Comparison of ENCODE assay signal across 8 cellular contexts in the genomic region with DNA sequence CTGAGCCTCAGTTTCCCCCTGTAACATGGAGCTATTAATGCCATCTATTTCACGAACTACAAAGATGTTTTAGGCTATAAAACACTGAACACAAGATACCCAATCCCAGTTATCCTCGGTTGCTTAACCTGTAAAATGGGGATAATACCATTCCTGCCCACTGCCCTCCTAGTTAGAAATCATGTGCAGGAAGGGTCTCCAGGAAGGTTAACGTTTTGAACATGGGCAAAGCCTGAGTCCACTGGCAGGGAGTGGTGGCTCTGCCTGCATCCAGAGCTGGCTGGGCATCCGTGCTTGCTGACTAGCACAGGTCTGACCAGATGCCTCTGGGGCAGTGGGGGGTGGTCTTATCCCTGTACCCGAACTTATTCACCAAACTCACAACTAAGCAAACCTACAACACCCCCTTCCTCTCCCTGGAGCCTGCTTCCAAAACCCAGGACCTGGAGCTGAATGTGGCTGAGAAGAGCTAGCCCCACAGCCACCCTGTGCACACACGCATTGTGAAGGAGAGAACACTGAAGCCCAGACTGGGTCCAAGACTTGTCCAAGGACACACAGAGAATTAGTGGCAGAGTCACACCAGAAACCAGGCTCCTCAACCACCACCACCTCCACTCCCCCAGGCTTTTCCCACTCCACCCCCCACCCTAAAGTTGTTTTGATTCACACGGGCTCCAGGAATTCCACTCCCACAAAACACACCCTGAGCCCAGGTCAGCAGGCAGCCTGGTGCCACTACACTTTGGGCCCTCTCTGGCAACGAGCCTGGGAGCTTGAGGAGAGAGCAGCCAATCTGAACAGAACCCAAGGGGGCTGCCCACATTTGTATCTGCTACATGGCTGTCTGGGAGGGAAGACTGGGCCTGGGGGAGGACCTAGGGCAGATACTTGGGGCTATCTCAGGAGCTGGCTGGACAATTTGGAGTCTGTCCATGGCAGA. TPM values are rescaled to one million over a fixed set of nuclear protein-coding genes. Genes with fewer than 3 reads are reported as not detected.
A peak's percentile ranks its signal among the peaks of the same experiment; 100 is the strongest.
DNase-seq lines count a peak whose midpoint lies in the region; ATAC-seq and TF ChIP-seq lines count a peak whose summit lies in the region.

No MANE protein-coding gene starts in this region.

- intact Hi-C loops in Right ventricle myocardium inferior (cut with DNase I) = loop anchor here (10.0 kb wide), 1 partner anchor 185 kb away; a partner anchor contains a TSS
- intact Hi-C loops in heart left ventricle (cut with DNase I) = loop anchor here in 2 of 10 donors (5.0 to 10.0 kb wide), 3 partner anchors 32 to 235 kb away; a partner anchor contains a TSS

- H3K27ac ChIP-seq in heart left ventricle (peak overlapping the region in 1 of 12 donors; percentile 87), RWPE2 (ENCODE audit: poor library complexity, severe bottlenecking) (peak overlapping the region; percentile 41)

- TF ChIP-seq CTCF in heart left ventricle (IDR thresholded peaks at IDR 0.05) = no peak
- TF ChIP-seq CTCF in RWPE2 (IDR thresholded peaks at IDR 0.05; ENCODE audit: poor library complexity, severe bottlenecking) = no peak
- TF ChIP-seq CTCF in fibroblast of villous mesenchyme (IDR thresholded peaks at IDR 0.05; ENCODE audit: insufficient read depth, low read depth, low read length) = no peak
- no peak for TF ChIP-seq CTCF in type B pancreatic cell (conservative IDR thresholded peaks at IDR 0.05)

- H3K4me1 Mint-ChIP-seq in type B pancreatic cell (ENCODE audit: unreplicated experiment) = peaks cover 36% of the 10 kb centered on the region

- WGBS in heart left ventricle, 4 donors = 55 to 68% (median 60%) methylated on average over 6 to 8 of the region's 8 CpGs

- DNase-seq in Right ventricle myocardium inferior (ENCODE audit: missing footprints) = peak; percentile 46
- no peak for DNase-seq in heart left ventricle
- no peak for DNase-seq in RWPE2 (ENCODE audit: low spot score)
- no peak for DNase-seq in fibroblast of villous mesenchyme (ENCODE audit: low read depth)
- no peak for DNase-seq in type B pancreatic cell (ENCODE audit: extremely low spot score, unreplicated experiment)
- DNase-seq in H7 = no peak

- ATAC-seq in Right ventricle myocardium inferior = no peak
- ATAC-seq in heart left ventricle = no peak
- no peak for ATAC-seq in RWPE2 (ENCODE audit: low read depth)
- no peak for ATAC-seq in GM19397 (IDR thresholded peaks at IDR 0.05; ENCODE audit: unreplicated experiment)
- no peak for ATAC-seq in GM19351 (IDR thresholded peaks at IDR 0.05; ENCODE audit: unreplicated experiment)

- H3K9me3 Mint-ChIP-seq in type B pancreatic cell = no peaks in the 10 kb centered on the region

- peak overlapping the region; percentile 82 for H3K4me3 Mint-ChIP-seq in type B pancreatic cell

- H3K27me3 ChIP-seq in heart left ventricle = peaks cover 0 to 14% (median 0%) of the 10 kb centered on the region in 9 donors
- H3K27me3 ChIP-seq in RWPE2 (ENCODE audit: insufficient read depth, poor library complexity, severe bottlenecking) = no peaks in the 10 kb centered on the region
- H3K27me3 ChIP-seq in H7 (ENCODE audit: control insufficient read depth, insufficient read depth, low read length) = peaks cover 19% of the 10 kb centered on the region

- peaks cover 7 to 95% (median 25%) of the 10 kb centered on the region in 12 donors for H3K4me1 ChIP-seq in heart left ventricle
- peaks cover 10% of the 10 kb centered on the region for H3K4me1 ChIP-seq in RWPE2 (ENCODE audit: insufficient read depth, poor library complexity, severe bottlenecking)

- H3K27ac Mint-ChIP-seq in type B pancreatic cell = peak overlapping the region; percentile 65

- H3K36me3 Mint-ChIP-seq in type B pancreatic cell = no peaks in the 10 kb centered on the region

- H3K36me3 ChIP-seq in heart left ventricle (no peaks in the 10 kb centered on the region), RWPE2 (ENCODE audit: low read depth) (no peaks in the 10 kb centered on the region), H7 (replicated peaks; ENCODE audit: control insufficient read depth, insufficient read depth, low read length) (no peaks in the 10 kb centered on the region)

- no peaks in the 10 kb centered on the region for H3K27me3 Mint-ChIP-seq in type B pancreatic cell

- H3K4me3 ChIP-seq in heart left ventricle = peak overlapping the region in 1 of 12 donors; percentile 74
- peak overlapping the region; percentile 56 for H3K4me3 ChIP-seq in RWPE2 (ENCODE audit: severe bottlenecking)
- H3K4me3 ChIP-seq in fibroblast of villous mesenchyme (ENCODE audit: low read depth, low read length) = peak overlapping the region; percentile 65
- no peak overlapping the region; the same call in 1 of the 2 replicates for H3K4me3 ChIP-seq in H7 (ENCODE audit: insufficient read depth, low read depth, low read length)

- H3K9me3 ChIP-seq in heart left ventricle (no peaks in the 10 kb centered on the region), RWPE2 (ENCODE audit: severe bottlenecking) (no peaks in the 10 kb centered on the region)

- TF ChIP-seq POLR2A in heart left ventricle (IDR thresholded peaks at IDR 0.05) = no peak

RNA-seq across cellular contexts. Expression of a gene that starts 1.6 kb away (rescaled TPM):
- 0.76 TPM for total RNA-seq in Right ventricle myocardium inferior
- 1 to 10 TPM in 1 of 9 donors, under 1 TPM in 7, not detected in 1; 0.07 to 2.7 (median 0.21) TPM for total RNA-seq in heart left ventricle
- under 1 TPM; 0.04 to 0.12 TPM for polyA plus RNA-seq in heart left ventricle
- 2.2 and 2.9 TPM in 2 replicates for total RNA-seq in fibroblast of villous mesenchyme
- 8.4 and 9.4 TPM in 2 replicates for total RNA-seq in type B pancreatic cell (ENCODE audit: low replicate concordance)
- total RNA-seq in H7 (2014; rRNA removed; shearing (Covaris generic)) = 7.8 and 9.9 TPM in 2 replicates

RNA-seq across cellular contexts. Expression of a gene that starts 29.9 kb away (rescaled TPM):
- total RNA-seq in Right ventricle myocardium inferior (90.3 TPM), heart left ventricle (100 to 1,000 TPM in 3 of 9 donors, 10 to 100 TPM in 6; 57.5 to 185 (median 91.0) TPM), fibroblast of villous mesenchyme (32.4 and 86.3 TPM in 2 replicates), type B pancreatic cell (ENCODE audit: low replicate concordance) (240 and 495 TPM in 2 replicates)
- 100 to 1,000 TPM in 1 of 2 donors, 10 to 100 TPM in 1; 55.3 to 153 TPM for polyA plus RNA-seq in heart left ventricle
- 149 and 160 TPM in 2 replicates for total RNA-seq in H7 (2014; rRNA removed; shearing (Covaris generic))

RNA-seq across cellular contexts. Expression of a gene that starts 45.4 kb away (rescaled TPM):
- total RNA-seq in Right ventricle myocardium inferior (44.3 TPM), heart left ventricle (10 to 100 TPM; 22.4 to 86.1 (median 35.8) TPM), fibroblast of villous mesenchyme (33.5 and 35.0 TPM in 2 replicates), type B pancreatic cell (ENCODE audit: low replicate concordance) (41.9 and 65.7 TPM in 2 replicates)
- polyA plus RNA-seq in heart left ventricle = 10 to 100 TPM; 30.0 to 40.0 TPM
- 95.1 and 107 TPM in 2 replicates for total RNA-seq in H7 (2014; rRNA removed; shearing (Covaris generic))
